10 cellular contexts compared by ENCODE assay signal in the genomic region with DNA sequence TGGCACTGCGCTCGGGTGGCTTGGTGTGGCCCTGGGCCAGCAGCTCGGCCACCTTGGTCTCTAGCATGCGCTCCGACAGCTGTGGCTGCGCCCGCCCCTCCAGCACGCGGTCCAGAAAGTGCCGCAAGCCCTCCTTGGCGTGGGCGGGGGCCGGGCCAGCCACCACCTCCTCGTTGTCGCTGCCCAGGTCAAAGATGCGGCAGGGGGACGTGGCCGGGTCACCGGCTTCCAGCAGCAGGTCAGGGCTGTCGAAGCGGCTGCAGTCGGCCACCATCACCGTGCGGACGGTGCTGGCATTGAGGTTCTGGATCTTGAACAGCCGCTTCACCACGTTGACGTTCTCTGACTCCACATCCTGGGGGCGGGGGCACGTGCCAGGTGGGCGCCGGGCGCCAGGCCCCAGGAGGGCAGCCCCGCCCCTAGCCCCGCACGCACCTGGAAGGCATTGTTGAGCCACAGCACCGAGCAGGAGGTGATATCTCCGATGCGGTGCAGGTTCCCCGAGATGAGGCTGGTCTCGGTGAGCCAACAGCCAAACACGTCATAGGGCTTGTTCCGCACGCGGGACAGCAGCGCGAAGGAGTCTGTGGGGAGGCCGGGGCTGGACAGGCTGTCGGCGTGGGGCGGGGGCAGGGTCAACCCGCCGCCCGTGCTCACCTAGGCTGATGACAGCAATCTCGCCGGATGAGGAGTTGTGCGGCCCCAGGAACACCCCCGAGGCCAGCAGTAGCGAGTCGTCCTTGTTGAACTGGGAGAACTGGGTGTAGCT. TPM values are rescaled to one million over a fixed set of nuclear protein-coding genes. Genes with fewer than 3 reads are reported as not detected.
DNase-seq lines count a peak whose midpoint lies in the region; ATAC-seq and TF ChIP-seq lines count a peak whose summit lies in the region.
"Had no signal": no experiment of that assay in that cellular context is flagged by ENCODE, and none has a peak within 500 bp of the region (broad histone marks: within the 10 kb centered on the region; RNA-seq: fewer than 3 reads in every experiment).

No MANE protein-coding gene starts in this region.

- H3K36me3 ChIP-seq in BE2C: peaks cover 44% of the 10 kb centered on the region
- peaks cover 12 to 15% of the 10 kb centered on the region in 2 experiments; a peak in 3 of 4 replicates for H3K36me3 ChIP-seq in HCT116 (ENCODE audit: control insufficient read depth in 1 of 2, insufficient read depth in 2 of 2, low read length in 2 of 2)
- peaks cover 49% of the 10 kb centered on the region for H3K36me3 ChIP-seq in osteoblast (ENCODE audit: insufficient read depth, low read length)
- peaks cover 26% of the 10 kb centered on the region for H3K36me3 ChIP-seq in colonic mucosa
- no peaks in the 10 kb centered on the region for H3K36me3 ChIP-seq in testis (ENCODE audit: low read depth, missing control alignments)

- BruUV-seq in HCT116 (replicated peaks; lab: Mats Ljungman, UMichigan): TSS peak; percentile 36

- intact Hi-C loops in HCT116 (cut with micrococcal nuclease): loop anchor here (5.0 to 10.0 kb wide), 2 partner anchors 97 to 155 kb away; a partner anchor contains a TSS
- intact Hi-C loops in colonic mucosa (cut with DNase I): no loop called here
- intact Hi-C loops in testis (cut with DNase I; ENCODE audit: low total_unique reads): loop anchor here (5.0 kb wide), 1 partner anchor 135 kb away; a partner anchor contains a TSS

- CTCF ChIA-PET in HCT116 (lab: Charles Lee): no interaction called here

- no peak for TF ChIP-seq RAD21 in HCT116 (IDR thresholded peaks at IDR 0.05; ENCODE audit: low read depth)

- ATAC-seq in HCT116: no peak
- ATAC-seq in central memory CD8-positive, alpha-beta T cell (replicated peaks; ENCODE audit: extremely low read depth, poor library complexity, severe bottlenecking): no peak
- ATAC-seq in GM21367 (IDR thresholded peaks at IDR 0.05; ENCODE audit: unreplicated experiment): no peak
- no peak for ATAC-seq in GM19452 (IDR thresholded peaks at IDR 0.05; ENCODE audit: unreplicated experiment)

- H4K20me1 ChIP-seq in HCT116 (ENCODE audit: insufficient read depth) (no peaks in the 10 kb centered on the region), osteoblast (ENCODE audit: insufficient read depth, low read length) (peaks cover 17% of the 10 kb centered on the region)

- H3K27ac Mint-ChIP-seq in central memory CD8-positive, alpha-beta T cell (ENCODE audit: low read depth): no peak overlapping the region

- H3K4me3 Mint-ChIP-seq in central memory CD8-positive, alpha-beta T cell: peak overlapping the region; percentile 80

- peaks cover 12% of the 10 kb centered on the region for H3K4me1 Mint-ChIP-seq in central memory CD8-positive, alpha-beta T cell

- H3K27ac ChIP-seq in HCT116 (ENCODE audit: low read depth, low read length) (peak overlapping the region; percentile 97; the same call in 1 of the 2 replicates), osteoblast (ENCODE audit: low read depth, low read length) (no peak overlapping the region), colonic mucosa (no peak overlapping the region), testis (no peak overlapping the region)

- H3K9me3 Mint-ChIP-seq in central memory CD8-positive, alpha-beta T cell: no peaks in the 10 kb centered on the region

- TF ChIP-seq POLR2A in HCT116 (IDR thresholded peaks at IDR 0.05; ENCODE audit: borderline replicate concordance, extremely low read depth, insufficient read depth, insufficient read length) (no peak), testis (IDR thresholded peaks at IDR 0.05) (no peak)

- no peaks in the 10 kb centered on the region for H3K9me2 ChIP-seq in HCT116 (ENCODE audit: insufficient read depth)

- no peaks in the 10 kb centered on the region for H3K27me3 ChIP-seq in BE2C
- no peaks in the 10 kb centered on the region for H3K27me3 ChIP-seq in HCT116 (ENCODE audit: insufficient read depth, low read length)
- H3K27me3 ChIP-seq in osteoblast (ENCODE audit: insufficient read depth, low read length): no peaks in the 10 kb centered on the region
- no peaks in the 10 kb centered on the region for H3K27me3 ChIP-seq in colonic mucosa
- H3K27me3 ChIP-seq in testis: no peaks in the 10 kb centered on the region

- H3K9me3 ChIP-seq in BE2C (no peaks in the 10 kb centered on the region), HCT116 (ENCODE audit: control insufficient read depth in 1 of 2, insufficient read depth in 1 of 2, low read depth in 1 of 2, low read length in 2 of 2) (no peaks in the 10 kb centered on the region), osteoblast (ENCODE audit: low read depth, low read length) (no peaks in the 10 kb centered on the region), colonic mucosa (no peaks in the 10 kb centered on the region), testis (no peaks in the 10 kb centered on the region)

- POLR2A ChIA-PET in HCT116 (lab: Charles Lee): no interaction called here

- H3K4me1 ChIP-seq in BE2C: no peaks in the 10 kb centered on the region
- peaks cover 9 to 19% of the 10 kb centered on the region in 2 experiments; a peak in 3 of 4 replicates for H3K4me1 ChIP-seq in HCT116 (ENCODE audit: control insufficient read depth in 1 of 2, insufficient read depth in 2 of 2, low read length in 2 of 2)
- H3K4me1 ChIP-seq in osteoblast (ENCODE audit: insufficient read depth, low read length): peaks cover 8% of the 10 kb centered on the region
- H3K4me1 ChIP-seq in colonic mucosa: peaks cover 5% of the 10 kb centered on the region
- H3K4me1 ChIP-seq in testis: peaks cover 24% of the 10 kb centered on the region

- H3K27me3 Mint-ChIP-seq in central memory CD8-positive, alpha-beta T cell: no peaks in the 10 kb centered on the region

- H3K4me3 ChIP-seq in BE2C (ENCODE audit: low read depth, low read length): no peak overlapping the region
- H3K4me3 ChIP-seq in HCT116 (replicated peaks in 1 of 2; ENCODE audit: low read depth in 1 of 2, low read length in 2 of 2): no peak overlapping the region
- no peak overlapping the region for H3K4me3 ChIP-seq in osteoblast (ENCODE audit: insufficient read depth, low read length)
- no peak overlapping the region for H3K4me3 ChIP-seq in colonic mucosa
- H3K4me3 ChIP-seq in testis: no peak overlapping the region

- H3K36me3 Mint-ChIP-seq in central memory CD8-positive, alpha-beta T cell (ENCODE audit: insufficient read depth): peaks cover 42% of the 10 kb centered on the region

- H3K4me2 ChIP-seq in HCT116 (ENCODE audit: low read length): peak overlapping the region; percentile 89; the same call in 1 of the 2 replicates
- no peak overlapping the region for H3K4me2 ChIP-seq in osteoblast (ENCODE audit: insufficient read depth, low read length)

- H3K79me2 ChIP-seq in HCT116 (ENCODE audit: insufficient read depth, low read length): peaks cover 20% of the 10 kb centered on the region
- H3K79me2 ChIP-seq in osteoblast (ENCODE audit: insufficient read depth, low read length): peaks cover 39% of the 10 kb centered on the region

- no peak overlapping the region for H2AFZ ChIP-seq in HCT116 (ENCODE audit: low read depth, low read length, poor library complexity, severe bottlenecking)
- H2AFZ ChIP-seq in osteoblast (ENCODE audit: low read length): no peak overlapping the region

- TF ChIP-seq CTCF in BE2C (IDR thresholded peaks at IDR 0.05; ENCODE audit: low read depth, low read length): no peak
- TF ChIP-seq CTCF in HCT116 (IDR thresholded peaks at IDR 0.05 in 2 of 3, conservative IDR thresholded peaks at IDR 0.05 in 1 of 3; ENCODE audit: borderline replicate concordance in 1 of 3, insufficient read depth in 1 of 3, low read depth in 2 of 3, low read length in 2 of 3): no peak
- TF ChIP-seq CTCF in osteoblast (IDR thresholded peaks at IDR 0.05; ENCODE audit: extremely low read depth, low read depth, low read length): no peak
- no peak for TF ChIP-seq CTCF in colonic mucosa (IDR thresholded peaks at IDR 0.05)
- TF ChIP-seq CTCF in testis (IDR thresholded peaks at IDR 0.05): no peak

- 92 to 95% methylated on average over 21 to 57 of the region's 60 CpGs for WGBS in testis, 2 donors

- no peak overlapping the region for H3K9ac ChIP-seq in HCT116 (ENCODE audit: low read length)
- no peak overlapping the region for H3K9ac ChIP-seq in colonic mucosa (ENCODE audit: low read depth in 2 of 2, low read length in 2 of 2)

- DNase-seq in BE2C (peak; percentile 20), HCT116 (ENCODE audit: low read depth, low spot score) (no peak), osteoblast (ENCODE audit: insufficient read length, low spot score, missing footprints) (peak; percentile 80), colonic mucosa (no peak), testis (no peak)
- no peak for DNase-seq in central memory CD8-positive, alpha-beta T cell (ENCODE audit: low spot score in 2 of 2)
- DNase-seq: activated CD4-positive, CD25-positive, alpha-beta regulatory T cell; NCI-H1417 had no signal

- RAD21 ChIA-PET in HCT116 (lab: Charles Lee; ENCODE audit: low non-redundant PET in 1 of 2, low total read pairs in 2 of 2, uncharacterized antibody in 2 of 2, unreplicated experiment in 2 of 2): no interaction called here

RNA-seq across cellular contexts. Expression of a gene that starts 2.2 kb away (rescaled TPM):
- 258 TPM for polyA plus RNA-seq in BE2C (2012; ENCODE audit: insufficient read depth, insufficient read length, low read depth)
- total RNA-seq in HCT116 (2021; ENCODE audit: unreplicated experiment) (88.0 TPM), osteoblast (143 and 157 TPM in 2 replicates), colonic mucosa (100 to 1,000 TPM; 162 to 174 TPM), testis (100 to 1,000 TPM; 509 to 749 TPM)
- polyA plus RNA-seq in HCT116 (2012): 78.5 and 93.5 TPM in 2 replicates
- 452 TPM for polyA plus RNA-seq in testis (ENCODE audit: insufficient read depth, low read depth, low replicate concordance)

RNA-seq across cellular contexts. Expression of a gene that starts 2.7 kb away (rescaled TPM):
- polyA plus RNA-seq in BE2C (2012; ENCODE audit: insufficient read depth, insufficient read length, low read depth): 11.2 TPM
- total RNA-seq in HCT116 (2021; ENCODE audit: unreplicated experiment) (2.1 TPM), osteoblast (1.2 TPM in 1 of 2 replicates, not detected in the other), colonic mucosa (10 to 100 TPM in 1 of 2 donors, 1 to 10 TPM in 1; 5.3 to 11.9 TPM), testis (1 to 10 TPM; 4.6 to 4.9 TPM)
- polyA plus RNA-seq in HCT116 (2012): 0.42 and 0.69 TPM in 2 replicates
- 4.6 TPM for polyA plus RNA-seq in testis (ENCODE audit: insufficient read depth, low read depth, low replicate concordance)

RNA-seq across cellular contexts. Expression of a gene that starts 9.8 kb away (rescaled TPM):
- polyA plus RNA-seq in BE2C (2012; ENCODE audit: insufficient read depth, insufficient read length, low read depth): 3.2 TPM
- total RNA-seq in HCT116 (2021; ENCODE audit: unreplicated experiment) (4.2 TPM), osteoblast (not detected in 2 replicates), colonic mucosa (1 to 10 TPM; 6.5 to 8.6 TPM), testis (10 to 100 TPM; 11.5 to 27.8 TPM)
- polyA plus RNA-seq in HCT116 (2012): 1.4 and 2.0 TPM in 2 replicates
- 27.1 TPM for polyA plus RNA-seq in testis (ENCODE audit: insufficient read depth, low read depth, low replicate concordance)

RNA-seq across cellular contexts. Expression of a gene that starts 35.0 kb away (rescaled TPM):
- polyA plus RNA-seq in BE2C (2012; ENCODE audit: insufficient read depth, insufficient read length, low read depth): 1.5 TPM
- 3.1 TPM for total RNA-seq in HCT116 (2021; ENCODE audit: unreplicated experiment)
- polyA plus RNA-seq in HCT116 (2012): 0.61 and 1.3 TPM in 2 replicates
- total RNA-seq in osteoblast: 37.4 and 57.9 TPM in 2 replicates
- 10 to 100 TPM; 15.9 to 26.1 TPM for total RNA-seq in colonic mucosa
- total RNA-seq in testis: 1,000 to 10,000 TPM; 5,554 to 5,948 TPM
- polyA plus RNA-seq in testis (ENCODE audit: insufficient read depth, low read depth, low replicate concordance): 4,976 TPM

RNA-seq across cellular contexts. Expression of a gene that starts 40.5 kb away (rescaled TPM):
- polyA plus RNA-seq in BE2C (2012; ENCODE audit: insufficient read depth, insufficient read length, low read depth): not detected
- 0.44 TPM for total RNA-seq in HCT116 (2021; ENCODE audit: unreplicated experiment)
- polyA plus RNA-seq in HCT116 (2012): 0.25 and 0.41 TPM in 2 replicates
- 4.4 and 5.4 TPM in 2 replicates for total RNA-seq in osteoblast
- total RNA-seq in colonic mucosa: not detected
- total RNA-seq in testis: 100 to 1,000 TPM in 1 of 2 donors, 10 to 100 TPM in 1; 59.3 to 131 TPM
- 17.5 TPM for polyA plus RNA-seq in testis (ENCODE audit: insufficient read depth, low read depth, low replicate concordance)

Comparison
In these comparisons a context has a peak if more than half of its experiments do, and no peak if none do; other contexts are left out.
1. DNase-seq: peak in BE2C (single experiment) and osteoblast (single experiment); none in HCT116 (single experiment), central memory CD8-positive, alpha-beta T cell (0 of 2), colonic mucosa (single experiment) and testis (single experiment).